In the genomic region with DNA sequence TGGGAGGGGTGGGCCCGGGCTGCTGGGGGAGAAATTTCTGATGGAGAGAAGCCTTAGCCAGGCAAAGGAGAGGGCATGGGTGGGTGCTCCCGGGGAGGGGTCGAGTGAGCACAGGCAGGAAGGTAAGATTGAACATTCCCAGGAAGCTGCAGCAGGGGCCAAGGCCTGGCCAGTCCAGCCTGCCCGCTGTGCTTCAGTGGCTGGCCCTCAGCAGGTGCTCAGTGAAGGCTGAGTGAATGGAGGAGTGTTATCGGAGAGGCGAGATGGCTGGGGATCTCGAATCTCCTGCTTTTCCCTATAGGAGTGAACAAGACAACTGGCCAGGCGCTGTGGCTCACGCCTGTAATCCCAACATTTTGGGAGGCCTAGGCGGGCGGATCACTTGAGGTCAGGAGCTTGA, we compare ENCODE assay signal across 1 cellular context.
TF ChIP-seq lines count a peak whose summit lies in the region.

No MANE protein-coding gene starts in this region.

TF ChIP-seq in H1, 55 proteins besides CTCF, POLR2A, EP300 and RAD21 (continued from another document):
- TF ChIP-seq CHD2 (IDR thresholded peaks at IDR 0.05; ENCODE audit: low read length) (no peak), KDM1A (IDR thresholded peaks at IDR 0.05; ENCODE audit: borderline replicate concordance, low read length) (no peak), FOSL1 (IDR thresholded peaks at IDR 0.05; ENCODE audit: insufficient read depth, low read depth, low read length) (no peak), HDAC2 (IDR thresholded peaks at IDR 0.05; ENCODE audit: borderline replicate concordance in 1 of 2, low read depth in 2 of 2, low read length in 2 of 2) (no peak)
- TF ChIP-seq, protein P1, sequence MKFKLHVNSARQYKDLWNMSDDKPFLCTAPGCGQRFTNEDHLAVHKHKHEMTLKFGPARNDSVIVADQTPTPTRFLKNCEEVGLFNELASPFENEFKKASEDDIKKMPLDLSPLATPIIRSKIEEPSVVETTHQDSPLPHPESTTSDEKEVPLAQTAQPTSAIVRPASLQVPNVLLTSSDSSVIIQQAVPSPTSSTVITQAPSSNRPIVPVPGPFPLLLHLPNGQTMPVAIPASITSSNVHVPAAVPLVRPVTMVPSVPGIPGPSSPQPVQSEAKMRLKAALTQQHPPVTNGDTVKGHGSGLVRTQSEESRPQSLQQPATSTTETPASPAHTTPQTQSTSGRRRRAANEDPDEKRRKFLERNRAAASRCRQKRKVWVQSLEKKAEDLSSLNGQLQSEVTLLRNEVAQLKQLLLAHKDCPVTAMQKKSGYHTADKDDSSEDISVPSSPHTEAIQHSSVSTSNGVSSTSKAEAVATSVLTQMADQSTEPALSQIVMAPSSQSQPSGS (IDR thresholded peaks at IDR 0.05; ENCODE audit: low read length): no peak
